In genomic region chr6:26024651-26025046, GRCh38 we compare ENCODE assay signal across 1 cellular context.
TF ChIP-seq lines count a peak whose summit lies in the region.

No MANE protein-coding gene starts in this region.

TF ChIP-seq in HepG2, 621 proteins besides CTCF, POLR2A, EP300 and RAD21 (continued from another document):
- TF ChIP-seq PAXIP1 (CRISPR knock-in tag; conservative IDR thresholded peaks at IDR 0.05): 0 out of 2 replicates have a peak, but pooled peaks have one; percentile 29
- TF ChIP-seq ZNF282 (IDR thresholded peaks at IDR 0.05; ENCODE audit: partially characterized antibody): no peak
- no peak for TF ChIP-seq GABPA (IDR thresholded peaks at IDR 0.05; ENCODE audit: low read depth, low read length)
- no peak for TF ChIP-seq GABPA (CRISPR knock-in tag; IDR thresholded peaks at IDR 0.05; ENCODE audit: low read depth)
- TF ChIP-seq CEBPG (CRISPR knock-in tag; IDR thresholded peaks at IDR 0.05): peak; percentile 84
- TF ChIP-seq RARA (CRISPR knock-in tag; IDR thresholded peaks at IDR 0.05): peak; percentile 7; the same call in 1 of the 2 replicates
- no peak for TF ChIP-seq SMARCC2 (IDR thresholded peaks at IDR 0.05)
- TF ChIP-seq ZBTB14 (CRISPR knock-in tag; IDR thresholded peaks at IDR 0.05): no peak
- TF ChIP-seq ZNF577 (CRISPR knock-in tag; IDR thresholded peaks at IDR 0.05; ENCODE audit: borderline replicate concordance, low read depth): no peak
- peak; percentile 93 for TF ChIP-seq CEBPB (IDR thresholded peaks at IDR 0.05; ENCODE audit: borderline replicate concordance, low read depth, low read length)
- no peak for TF ChIP-seq TERF1 (CRISPR knock-in tag; IDR thresholded peaks at IDR 0.05)
- no peak for TF ChIP-seq ZKSCAN1 (IDR thresholded peaks at IDR 0.05; ENCODE audit: low read length)
- peak; percentile 28; the same call in 1 of the 2 replicates for TF ChIP-seq NFIC (IDR thresholded peaks at IDR 0.05; ENCODE audit: low read length)
- TF ChIP-seq STAG1 (CRISPR knock-in tag; IDR thresholded peaks at IDR 0.05): no peak
